1 cellular context compared by ENCODE assay signal in genomic region chr2:30776831-30777652, GRCh38.
TF ChIP-seq lines count a peak whose summit lies in the region.

No MANE protein-coding gene starts in this region.

TF ChIP-seq in HepG2, 621 proteins besides CTCF, POLR2A, EP300 and RAD21:
- TF ChIP-seq NPAS2 (CRISPR knock-in tag; IDR thresholded peaks at IDR 0.05; ENCODE audit: borderline replicate concordance): no peak
- TF ChIP-seq SP5 (CRISPR knock-in tag; IDR thresholded peaks at IDR 0.05; ENCODE audit: borderline replicate concordance, low read depth): no peak
- TF ChIP-seq WIZ (CRISPR knock-in tag; IDR thresholded peaks at IDR 0.05): no peak
- no peak for TF ChIP-seq ZNF224 (CRISPR knock-in tag; IDR thresholded peaks at IDR 0.05)
